Comparison of ENCODE assay signal across 14 cellular contexts in the genomic region with DNA sequence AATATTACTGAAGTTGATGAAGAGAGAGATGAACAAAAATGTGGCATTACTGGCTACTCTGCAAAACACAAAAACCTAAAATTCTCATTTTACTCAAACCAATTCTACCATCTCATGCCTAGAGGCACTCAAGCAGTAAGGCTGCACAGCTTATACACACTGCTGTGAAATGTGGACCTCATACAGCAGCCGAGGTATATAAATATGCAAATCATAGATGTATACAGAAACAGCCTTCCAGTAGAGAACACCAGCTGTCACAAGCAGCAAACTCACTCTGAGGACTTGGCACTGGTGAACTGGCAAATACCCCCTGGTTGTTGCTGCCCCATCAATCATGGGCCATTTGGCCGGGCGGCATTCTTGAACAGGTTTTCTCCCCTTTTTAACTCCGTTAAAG.
DNase-seq lines count a peak whose midpoint lies in the region; ATAC-seq and TF ChIP-seq lines count a peak whose summit lies in the region.
"Had no signal": no experiment of that assay in that cellular context is flagged by ENCODE, and none has a peak within 500 bp of the region (broad histone marks: within the 10 kb centered on the region; RNA-seq: fewer than 3 reads in every experiment).

No MANE protein-coding gene starts in this region.

- H3K27me3 ChIP-seq in breast epithelium, result no peaks in the 10 kb centered on the region
- H3K27me3 ChIP-seq: suprapubic skin had no signal

- H3K27ac ChIP-seq in breast epithelium, result no peak overlapping the region
- H3K27ac ChIP-seq: suprapubic skin had no signal

- H3K36me3 Mint-ChIP-seq in activated naive CD4-positive, alpha-beta T cell treated with anti-CD3 and anti-CD28 coated beads for 36 hours (ENCODE audit: low read depth), result no peaks in the 10 kb centered on the region
- H3K36me3 Mint-ChIP-seq in natural killer cell, result no peaks in the 10 kb centered on the region

- no peak overlapping the region for H3K27ac Mint-ChIP-seq in activated naive CD4-positive, alpha-beta T cell treated with anti-CD3 and anti-CD28 coated beads for 36 hours
- no peak overlapping the region for H3K27ac Mint-ChIP-seq in natural killer cell
- H3K27ac Mint-ChIP-seq: dendritic cell treated with granulocyte-macrophage colony-stimulating factor and Interleukin-4, amounts not matched to agents 40 ng/mL and 50 ng/mL, for 4 days had no signal

- intact Hi-C loops in breast epithelium (cut with DNase I; ENCODE audit: low total_unique reads), result no loop called here
- intact Hi-C loops in activated naive CD4-positive, alpha-beta T cell treated with anti-CD3 and anti-CD28 coated beads for 36 hours (cut with micrococcal nuclease), result no loop called here
- intact Hi-C loops in natural killer cell (cut with micrococcal nuclease), result no loop called here

- H3K9me3 Mint-ChIP-seq in activated naive CD4-positive, alpha-beta T cell treated with anti-CD3 and anti-CD28 coated beads for 36 hours, result no peaks in the 10 kb centered on the region
- peaks cover 2 to 5% of the 10 kb centered on the region in 2 donors for H3K9me3 Mint-ChIP-seq in natural killer cell
- H3K9me3 Mint-ChIP-seq: dendritic cell treated with granulocyte-macrophage colony-stimulating factor and Interleukin-4, amounts not matched to agents 40 ng/mL and 50 ng/mL, for 4 days had no signal

- H3K36me3 ChIP-seq in breast epithelium, result no peaks in the 10 kb centered on the region
- H3K36me3 ChIP-seq: HAP-1, suprapubic skin had no signal

- H3K4me1 Mint-ChIP-seq in activated naive CD4-positive, alpha-beta T cell treated with anti-CD3 and anti-CD28 coated beads for 36 hours (ENCODE audit: low read depth), result no peaks in the 10 kb centered on the region
- no peaks in the 10 kb centered on the region for H3K4me1 Mint-ChIP-seq in natural killer cell

- no peaks in the 10 kb centered on the region for H3K9me3 ChIP-seq in breast epithelium
- H3K9me3 ChIP-seq: HAP-1, suprapubic skin had no signal

- no peak overlapping the region for H3K4me3 Mint-ChIP-seq in activated naive CD4-positive, alpha-beta T cell treated with anti-CD3 and anti-CD28 coated beads for 36 hours
- H3K4me3 Mint-ChIP-seq in natural killer cell, result no peak overlapping the region
- H3K4me3 Mint-ChIP-seq: dendritic cell treated with granulocyte-macrophage colony-stimulating factor and Interleukin-4, amounts not matched to agents 40 ng/mL and 50 ng/mL, for 4 days had no signal

- DNase-seq in DMS 273 (lab: John Stamatoyannopoulos, UW; ENCODE audit: unreplicated experiment) (peak; percentile 95), breast epithelium (ENCODE audit: low spot score in 2 of 2) (no peak), dermis blood vessel endothelial cell (no peak), natural killer cell (no peak)
- no peak for DNase-seq in activated naive CD4-positive, alpha-beta T cell treated with anti-CD3 and anti-CD28 coated beads for 36 hours
- DNase-seq: KG1, retina, RPMI8226 had no signal

- no peak for TF ChIP-seq POLR2A in breast epithelium (IDR thresholded peaks at IDR 0.05)

- H3K4me1 ChIP-seq in breast epithelium, result no peaks in the 10 kb centered on the region
- H3K4me1 ChIP-seq: HAP-1, suprapubic skin had no signal

- no peak for TF ChIP-seq CTCF in breast epithelium (IDR thresholded peaks at IDR 0.05)
- TF ChIP-seq CTCF in natural killer cell (IDR thresholded peaks at IDR 0.05), result no peak

- no peak overlapping the region for H3K4me3 ChIP-seq in breast epithelium
- H3K4me3 ChIP-seq: HAP-1, suprapubic skin had no signal

- peak; percentile 96 for ATAC-seq in GM19397 (IDR thresholded peaks at IDR 0.05; ENCODE audit: unreplicated experiment)
- ATAC-seq in HG02763 (IDR thresholded peaks at IDR 0.05; ENCODE audit: unreplicated experiment), result peak; percentile 53
- peak; percentile 93 for ATAC-seq in HG03520 (IDR thresholded peaks at IDR 0.05; ENCODE audit: unreplicated experiment)
- no peak for ATAC-seq in natural killer cell

- no peaks in the 10 kb centered on the region for H3K27me3 Mint-ChIP-seq in activated naive CD4-positive, alpha-beta T cell treated with anti-CD3 and anti-CD28 coated beads for 36 hours (ENCODE audit: low read depth)
- H3K27me3 Mint-ChIP-seq in natural killer cell (ENCODE audit: low read depth in 2 of 2), result no peaks in the 10 kb centered on the region
- H3K27me3 Mint-ChIP-seq: dendritic cell treated with granulocyte-macrophage colony-stimulating factor and Interleukin-4, amounts not matched to agents 40 ng/mL and 50 ng/mL, for 4 days had no signal

- CTCF ChIA-PET in activated naive CD4-positive, alpha-beta T cell treated with anti-CD3 and anti-CD28 coated beads for 36 hours (lab: Charles Lee), result interaction anchor here (0.6 kb wide), 1 partner anchor 657 kb away, joined by 3 read pairs; no protein-coding TSS in a partner anchor

Comparison
In these comparisons a context has a peak if more than half of its experiments do, and no peak if none do; other contexts are left out.
1. ATAC-seq: peak in GM19397 (single experiment), HG02763 (single experiment) and HG03520 (single experiment); none in natural killer cell (0 of 3).